Comparison of ENCODE assay signal across 27 cellular contexts in genomic region chr10:95920798-95921426, GRCh38. TPM values are rescaled to one million over a fixed set of nuclear protein-coding genes. Genes with fewer than 3 reads are reported as not detected.
"Had no signal": no experiment of that assay in that cellular context is flagged by ENCODE, and none has a peak within 500 bp of the region (broad histone marks: within the 10 kb centered on the region; RNA-seq: fewer than 3 reads in every experiment).

No MANE protein-coding gene starts in this region.

- H3K27ac ChIP-seq: esophagus muscularis mucosa, foreskin keratinocyte, gastroesophageal sphincter, heart left ventricle, hepatocyte, left lung, prostate gland, right atrium auricular region, sigmoid colon, stomach, thyroid gland had no signal

- DNase-seq: cortex of kidney; foreskin keratinocyte; heart left ventricle; left cardiac atrium; left lung; mesenchymal stem cell; midbrain; naive thymus-derived CD4-positive, alpha-beta T cell; sigmoid colon; stimulated activated CD4-positive, alpha-beta T cell treated with anti-CD3 and anti-CD28 coated beads, Interleukin-2, amount 100 ng/mL, for 24 hours; stimulated activated CD4-positive, alpha-beta T cell treated with anti-CD3 and anti-CD28 coated beads, Interleukin-4, amount 100 ng/mL, for 24 hours; stimulated activated naive CD4-positive, alpha-beta T cell treated with Interleukin-2 at 50 U/mL for 16 hours; stomach; thyroid gland; trophoblast cell had no signal

- H3K4me3 Mint-ChIP-seq: naive thymus-derived CD4-positive, alpha-beta T cell; nephron; stimulated activated effector memory CD8-positive, alpha-beta T cell treated with anti-CD3 and anti-CD28 coated beads, Interleukin-12 subunit alpha, Interleukin-12 subunit beta, amount 100 ng/mL, for 72 hours had no signal

- H3K79me2 ChIP-seq: hepatocyte had no signal

- H3K36me3 Mint-ChIP-seq: stimulated activated effector memory CD8-positive, alpha-beta T cell treated with anti-CD3 and anti-CD28 coated beads, Interleukin-12 subunit alpha, Interleukin-12 subunit beta, amount 100 ng/mL, for 72 hours had no signal

- H3K4me1 ChIP-seq: esophagus muscularis mucosa, foreskin keratinocyte, gastroesophageal sphincter, heart left ventricle, left lung, prostate gland, right atrium auricular region, sigmoid colon, stomach, thyroid gland had no signal

- H3K36me3 ChIP-seq: esophagus muscularis mucosa, gastroesophageal sphincter, heart left ventricle, left lung, prostate gland, right atrium auricular region, sigmoid colon, stomach, thyroid gland had no signal

- ATAC-seq: foreskin keratinocyte; gastroesophageal sphincter; heart left ventricle; left cardiac atrium; left lung; naive thymus-derived CD4-positive, alpha-beta T cell; stimulated activated effector memory CD8-positive, alpha-beta T cell treated with anti-CD3 and anti-CD28 coated beads, Interleukin-12 subunit alpha, Interleukin-12 subunit beta, amount 100 ng/mL, for 72 hours had no signal

- H3K9me3 Mint-ChIP-seq: naive thymus-derived CD4-positive, alpha-beta T cell; nephron; stimulated activated effector memory CD8-positive, alpha-beta T cell treated with anti-CD3 and anti-CD28 coated beads, Interleukin-12 subunit alpha, Interleukin-12 subunit beta, amount 100 ng/mL, for 72 hours had no signal

- FAIRE-seq: endothelial cell of umbilical vein, islet of Langerhans had no signal

- H3K9me3 ChIP-seq: esophagus muscularis mucosa, gastroesophageal sphincter, heart left ventricle, left lung, prostate gland, right atrium auricular region, sigmoid colon, stomach, thyroid gland had no signal

- H3K4me2 ChIP-seq: hepatocyte had no signal

- H3K4me3 ChIP-seq: esophagus muscularis mucosa, gastroesophageal sphincter, heart left ventricle, hepatocyte, left lung, prostate gland, right atrium auricular region, sigmoid colon, stomach, thyroid gland had no signal

- H3K27me3 ChIP-seq: esophagus muscularis mucosa, gastroesophageal sphincter, heart left ventricle, hepatocyte, left lung, right atrium auricular region, sigmoid colon, stomach, thyroid gland had no signal

- H3K4me1 Mint-ChIP-seq: naive thymus-derived CD4-positive, alpha-beta T cell; stimulated activated effector memory CD8-positive, alpha-beta T cell treated with anti-CD3 and anti-CD28 coated beads, Interleukin-12 subunit alpha, Interleukin-12 subunit beta, amount 100 ng/mL, for 72 hours had no signal

- H3K27ac Mint-ChIP-seq: naive thymus-derived CD4-positive, alpha-beta T cell; nephron; stimulated activated effector memory CD8-positive, alpha-beta T cell treated with anti-CD3 and anti-CD28 coated beads, Interleukin-12 subunit alpha, Interleukin-12 subunit beta, amount 100 ng/mL, for 72 hours had no signal

- H2AFZ ChIP-seq: hepatocyte had no signal

RNA-seq across cellular contexts. Expression of gene CC2D2B, which starts 13.1 kb away (rescaled TPM):
- total RNA-seq: foreskin keratinocyte, kidney epithelial cell, lung microvascular endothelial cell had no signal
- polyA plus RNA-seq: fibroblast of lung; hepatocyte; naive thymus-derived CD4-positive, alpha-beta T cell had no signal
